9 cellular contexts compared by ENCODE assay signal in genomic region chr16:68284847-68285246, GRCh38. TPM values are rescaled to one million over a fixed set of nuclear protein-coding genes. Genes with fewer than 3 reads are reported as not detected.
A peak's percentile ranks its signal among the peaks of the same experiment; 100 is the strongest.
DNase-seq lines count a peak whose midpoint lies in the region; ATAC-seq and TF ChIP-seq lines count a peak whose summit lies in the region.
"Had no signal": no experiment of that assay in that cellular context is flagged by ENCODE, and none has a peak within 500 bp of the region (broad histone marks: within the 10 kb centered on the region; RNA-seq: fewer than 3 reads in every experiment).

No MANE protein-coding gene starts in this region.

- peaks cover 94% of the 10 kb centered on the region for H3K4me1 ChIP-seq in adipocyte (ENCODE audit: control insufficient read depth, insufficient read depth, low read length)
- H3K4me1 ChIP-seq in sigmoid colon = peaks cover 0 to 13% (median 2%) of the 10 kb centered on the region in 4 donors
- H3K4me1 ChIP-seq in aorta (ENCODE audit: control insufficient read depth in 1 of 2, insufficient read depth in 2 of 2, low read length in 2 of 2) = peaks cover 0 to 3% of the 10 kb centered on the region in 2 donors

- no peaks in the 10 kb centered on the region for H3K27me3 ChIP-seq in adipocyte (replicated peaks; ENCODE audit: control insufficient read depth, insufficient read depth, low read length)
- H3K27me3 ChIP-seq in sigmoid colon = no peaks in the 10 kb centered on the region
- no peaks in the 10 kb centered on the region for H3K27me3 ChIP-seq in aorta (ENCODE audit: control insufficient read depth in 1 of 2, insufficient read depth in 2 of 2, low read length in 1 of 2)

- H3K27ac ChIP-seq in sigmoid colon = peak overlapping the region in 2 of 4 donors; percentile 16 to 31
- no peak overlapping the region for H3K27ac ChIP-seq in aorta (ENCODE audit: low read depth in 1 of 2, low read length in 2 of 2)
- H3K27ac ChIP-seq: VCaP had no signal

- WGBS in sigmoid colon, 2 donors = 43 to 73% methylated on average over 5 of the region's 5 CpGs
- 82 to 91% methylated on average over 4 to 5 of the region's 5 CpGs for WGBS in aorta, 2 donors

- TF ChIP-seq POLR2A in sigmoid colon (IDR thresholded peaks at IDR 0.05) = no peak

- peak overlapping the region; percentile 83 for H3K9ac ChIP-seq in adipocyte (ENCODE audit: low read length)

- no peak for TF ChIP-seq CTCF in sigmoid colon (IDR thresholded peaks at IDR 0.05)

- DNase-seq in stimulated activated CD4-positive, alpha-beta T cell treated with anti-CD3 and anti-CD28 coated beads, Interleukin-15, amount 100 ng/mL, for 24 hours = peak; percentile 26
- no peak for DNase-seq in stimulated activated CD4-positive, alpha-beta T cell treated with anti-CD3 and anti-CD28 coated beads, Interleukin-4, amount 100 ng/mL, for 24 hours
- DNase-seq in adipocyte (ENCODE audit: low read depth) = no peak
- no peak for DNase-seq in NCI-H69 (lab: John Stamatoyannopoulos, UW)
- DNase-seq in T-helper 9 cell = no peak
- DNase-seq in sigmoid colon = no peak
- DNase-seq in aorta = no peak

- no peaks in the 10 kb centered on the region for H3K9me3 ChIP-seq in adipocyte (ENCODE audit: control insufficient read depth, low read length)
- H3K9me3 ChIP-seq in sigmoid colon = no peaks in the 10 kb centered on the region
- H3K9me3 ChIP-seq in aorta (ENCODE audit: control insufficient read depth, low read length) = no peaks in the 10 kb centered on the region

- no peak overlapping the region for H3K4me3 ChIP-seq in adipocyte (ENCODE audit: low read length)
- no peak overlapping the region for H3K4me3 ChIP-seq in sigmoid colon
- H3K4me3 ChIP-seq in aorta (ENCODE audit: low read length in 2 of 2) = no peak overlapping the region

- TF ChIP-seq EP300 in sigmoid colon (IDR thresholded peaks at IDR 0.05) = no peak

- ATAC-seq in HG03432 (IDR thresholded peaks at IDR 0.05; ENCODE audit: unreplicated experiment) (peak; percentile 47), aorta (ENCODE audit: low FRiP score) (no peak)

- H3K36me3 ChIP-seq in adipocyte (ENCODE audit: control insufficient read depth, insufficient read depth, low read length, severe bottlenecking) (peaks cover 63% of the 10 kb centered on the region), sigmoid colon (peaks cover 0 to 26% (median 4%) of the 10 kb centered on the region in 4 donors), aorta (ENCODE audit: control insufficient read depth in 1 of 2, insufficient read depth in 2 of 2, low read length in 1 of 2) (peaks cover 3 to 4% of the 10 kb centered on the region in 2 donors)

- intact Hi-C loops in sigmoid colon (cut with DNase I) = no loop called here
- intact Hi-C loops in aorta (cut with DNase I) = no loop called here

RNA-seq across cellular contexts. Expression of gene SLC7A6, which starts 20.5 kb away (rescaled TPM):
- 10 to 100 TPM; 26.8 to 40.7 (median 35.1) TPM for total RNA-seq in sigmoid colon
- 10 to 100 TPM in 1 of 3 donors, 1 to 10 TPM in 2; 1.8 to 22.5 (median 2.5) TPM for polyA plus RNA-seq in sigmoid colon
- 10 to 100 TPM; 47.0 to 52.4 TPM for total RNA-seq in aorta
- polyA plus RNA-seq in aorta = 10 to 100 TPM in 1 of 2 donors, 1 to 10 TPM in 1; 2.4 to 12.8 TPM

RNA-seq across cellular contexts. Expression of gene SLC7A6OS, which starts 25.9 kb away (rescaled TPM):
- total RNA-seq in sigmoid colon (10 to 100 TPM in 3 of 4 donors, 1 to 10 TPM in 1; 9.5 to 20.8 (median 11.8) TPM), aorta (10 to 100 TPM; 13.7 to 21.1 TPM)
- polyA plus RNA-seq in sigmoid colon (1 to 10 TPM; 4.8 to 10.0 (median 6.5) TPM), aorta (1 to 10 TPM; 4.0 to 8.3 TPM)

RNA-seq across cellular contexts. Expression of gene PRMT7, which starts 26.0 kb away (rescaled TPM):
- 10 to 100 TPM; 34.6 to 51.0 (median 45.6) TPM for total RNA-seq in sigmoid colon
- 10 to 100 TPM; 12.0 to 40.7 (median 19.0) TPM for polyA plus RNA-seq in sigmoid colon
- total RNA-seq in aorta = 10 to 100 TPM; 21.4 to 41.7 TPM
- 10 to 100 TPM; 11.0 to 99.2 TPM for polyA plus RNA-seq in aorta

RNA-seq across cellular contexts. Expression of gene PLA2G15, which starts 39.7 kb away (rescaled TPM):
- total RNA-seq in sigmoid colon (10 to 100 TPM; 10.2 to 15.7 (median 12.5) TPM), aorta (10 to 100 TPM; 13.6 to 28.4 TPM)
- polyA plus RNA-seq in sigmoid colon (10 to 100 TPM in 1 of 3 donors, 1 to 10 TPM in 2; 4.2 to 10.1 (median 8.1) TPM), aorta (1 to 10 TPM; 7.2 to 7.5 TPM)

RNA-seq across cellular contexts. Expression of gene ESRP2, which starts 48.9 kb away (rescaled TPM):
- total RNA-seq in sigmoid colon (under 1 TPM in 3 of 4 donors, not detected in 1; under 0.01 to 0.16 (median 0.14) TPM), aorta (under 1 TPM; 0.36 to 0.60 TPM)
- polyA plus RNA-seq in sigmoid colon (10 to 100 TPM; 24.0 to 50.0 (median 25.4) TPM), aorta (1 to 10 TPM in 1 of 2 donors, under 1 TPM in 1; 0.03 to 2.3 TPM)
